In genomic region chr6:125769147-125769783, GRCh38 we compare ENCODE assay signal across 1 cellular context.
TF ChIP-seq lines count a peak whose summit lies in the region.

No MANE protein-coding gene starts in this region.

TF ChIP-seq in K562, 482 proteins besides CTCF, POLR2A, EP300 and RAD21 (continues in another document):
- TF ChIP-seq SP1 (CRISPR knock-in tag; IDR thresholded peaks at IDR 0.05) (no peak), ATF6 (CRISPR knock-in tag; IDR thresholded peaks at IDR 0.05) (no peak), ZNF444 (CRISPR knock-in tag; IDR thresholded peaks at IDR 0.05) (no peak), ZNF282 (CRISPR knock-in tag; IDR thresholded peaks at IDR 0.05) (no peak), CC2D1A (IDR thresholded peaks at IDR 0.05) (no peak), ZNF395 (CRISPR knock-in tag; IDR thresholded peaks at IDR 0.05) (no peak), RBM15 (IDR thresholded peaks at IDR 0.05; ENCODE audit: insufficient read depth, low read length) (no peak), KLF13 (tag; IDR thresholded peaks at IDR 0.05; ENCODE audit: borderline replicate concordance, low read depth) (no peak), TRIM25 (IDR thresholded peaks at IDR 0.05; ENCODE audit: borderline replicate concordance) (no peak), STAT5A (IDR thresholded peaks at IDR 0.05; ENCODE audit: borderline replicate concordance, low read length) (no peak), ELK3 (CRISPR knock-in tag; IDR thresholded peaks at IDR 0.05) (no peak), ZBTB26 (CRISPR knock-in tag; IDR thresholded peaks at IDR 0.05) (no peak), SAFB (IDR thresholded peaks at IDR 0.05; ENCODE audit: borderline replicate concordance, low read depth, low read length) (no peak), UBTF (IDR thresholded peaks at IDR 0.05; ENCODE audit: borderline replicate concordance in 1 of 2, low read depth in 2 of 2, low read length in 2 of 2) (no peak), ZNF408 (CRISPR knock-in tag; IDR thresholded peaks at IDR 0.05; ENCODE audit: low read depth) (no peak), CBX3 (IDR thresholded peaks at IDR 0.05; ENCODE audit: borderline replicate concordance in 1 of 2, low read length in 2 of 2) (no peak), PKNOX1 (IDR thresholded peaks at IDR 0.05) (peak; percentile 46; the same call in 1 of the 2 replicates), ZNF124 (CRISPR knock-in tag; IDR thresholded peaks at IDR 0.05) (no peak), ZNF347 (CRISPR knock-in tag; IDR thresholded peaks at IDR 0.05; ENCODE audit: low read depth) (no peak), RFX1 (IDR thresholded peaks at IDR 0.05) (no peak), NELFE (IDR thresholded peaks at IDR 0.05; ENCODE audit: insufficient read depth, insufficient read length) (no peak), POLR2B (IDR thresholded peaks at IDR 0.05; ENCODE audit: low read depth, partially characterized antibody) (no peak), GTF2F1 (IDR thresholded peaks at IDR 0.05; ENCODE audit: low read depth, low read length) (no peak), ZNF224 (CRISPR knock-in tag; IDR thresholded peaks at IDR 0.05) (no peak), TBL1XR1 (IDR thresholded peaks at IDR 0.05; ENCODE audit: low read length in 2 of 2) (no peak), TCF3 (CRISPR knock-in tag; IDR thresholded peaks at IDR 0.05) (peak; percentile 61), PYGO2 (tag; IDR thresholded peaks at IDR 0.05) (no peak), GATA2 (CRISPR knock-in tag; IDR thresholded peaks at IDR 0.05) (0 out of 2 replicates have a peak, but pooled peaks have one; percentile 13), ZNF140 (CRISPR knock-in tag; IDR thresholded peaks at IDR 0.05) (no peak), TEAD4 (IDR thresholded peaks at IDR 0.05; ENCODE audit: low read length) (peak; percentile 62), TEAD4 (CRISPR knock-in tag; IDR thresholded peaks at IDR 0.05; ENCODE audit: borderline replicate concordance) (no peak), TCF15 (CRISPR knock-in tag; IDR thresholded peaks at IDR 0.05) (no peak), RB1 (IDR thresholded peaks at IDR 0.05; ENCODE audit: low read depth) (no peak), HDAC6 (IDR thresholded peaks at IDR 0.05; ENCODE audit: low read depth, low read length) (no peak), MLLT1 (IDR thresholded peaks at IDR 0.05) (no peak), ZBTB1 (CRISPR knock-in tag; IDR thresholded peaks at IDR 0.05; ENCODE audit: borderline replicate concordance, low read depth) (no peak), ESRRB (CRISPR knock-in tag; IDR thresholded peaks at IDR 0.05; ENCODE audit: borderline replicate concordance) (no peak), ZNF274 (IDR thresholded peaks at IDR 0.05; ENCODE audit: borderline replicate concordance, low read depth, low read length) (no peak), PTTG1 (tag; IDR thresholded peaks at IDR 0.05; ENCODE audit: low read depth) (no peak), DPF2 (IDR thresholded peaks at IDR 0.05) (0 out of 2 replicates have a peak, but pooled peaks have one; percentile 23), ZC3H8 (IDR thresholded peaks at IDR 0.05) (no peak), DLX4 (CRISPR knock-in tag; IDR thresholded peaks at IDR 0.05) (no peak), NCOA4 (IDR thresholded peaks at IDR 0.05; ENCODE audit: partially characterized antibody) (peak; percentile 36), ZBED1 (IDR thresholded peaks at IDR 0.05) (no peak), RBBP5 (IDR thresholded peaks at IDR 0.05; ENCODE audit: borderline replicate concordance, insufficient read depth, low read length, poor library complexity, severe bottlenecking) (no peak), KHSRP (IDR thresholded peaks at IDR 0.05) (no peak), SLC30A9 (CRISPR knock-in tag; IDR thresholded peaks at IDR 0.05) (no peak), EP400 (IDR thresholded peaks at IDR 0.05) (no peak), ZFP1 (CRISPR knock-in tag; IDR thresholded peaks at IDR 0.05) (no peak), SMAD4 (CRISPR knock-in tag; conservative IDR thresholded peaks at IDR 0.05) (no peak), ARID1B (IDR thresholded peaks at IDR 0.05) (peak; percentile 57), MTA3 (IDR thresholded peaks at IDR 0.05; ENCODE audit: borderline replicate concordance) (no peak), ATF1 (CRISPR knock-in tag; IDR thresholded peaks at IDR 0.05) (no peak), ATF1 (tag; IDR thresholded peaks at IDR 0.05) (no peak), SETDB1 (IDR thresholded peaks at IDR 0.05; ENCODE audit: low read length) (no peak), CREB5 (CRISPR knock-in tag; IDR thresholded peaks at IDR 0.05) (no peak), ZNF507 (tag; conservative IDR thresholded peaks at IDR 0.05) (no peak), ATF2 (CRISPR knock-in tag; IDR thresholded peaks at IDR 0.05) (no peak), FOS (IDR thresholded peaks at IDR 0.05; ENCODE audit: extremely low read depth, insufficient read length) (no peak), ZNF354B (CRISPR knock-in tag; IDR thresholded peaks at IDR 0.05) (no peak)
